9 cellular contexts compared by ENCODE assay signal in the genomic region with DNA sequence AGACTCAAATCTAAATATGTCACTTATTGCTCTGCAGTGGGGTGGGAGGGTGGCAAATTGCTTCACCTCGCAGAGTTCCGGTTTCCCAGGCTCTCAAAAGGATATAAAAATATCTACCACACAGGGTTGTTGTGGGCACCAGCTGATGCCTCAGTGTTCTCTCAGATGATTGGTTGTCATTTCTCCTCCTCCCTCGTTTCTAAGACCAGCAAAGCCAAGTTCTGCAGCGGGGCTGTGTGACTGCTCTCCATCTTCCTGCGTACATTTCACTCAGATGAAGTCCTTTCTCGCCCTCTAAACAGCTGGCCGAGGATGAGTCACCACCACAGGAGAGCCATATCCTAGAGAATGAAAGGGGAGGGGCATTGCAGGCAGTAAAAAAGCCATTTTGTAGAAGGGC. TPM values are rescaled to one million over a fixed set of nuclear protein-coding genes. Genes with fewer than 3 reads are reported as not detected.
DNase-seq lines count a peak whose midpoint lies in the region; ATAC-seq and TF ChIP-seq lines count a peak whose summit lies in the region.
"Had no signal": no experiment of that assay in that cellular context is flagged by ENCODE, and none has a peak within 500 bp of the region (broad histone marks: within the 10 kb centered on the region; RNA-seq: fewer than 3 reads in every experiment).

No MANE protein-coding gene starts in this region.

- H3K4me2 ChIP-seq in PC-3 (ENCODE audit: low read length) = peak overlapping the region; percentile 16; the same call in 1 of the 2 replicates

- no peak overlapping the region for H3K9ac ChIP-seq in PC-3 (ENCODE audit: low read length)

- H4K20me1 ChIP-seq in PC-3 (ENCODE audit: low read length) = no peaks in the 10 kb centered on the region

- H3K4me3 ChIP-seq in PC-3 (ENCODE audit: low read length) = no peak overlapping the region
- no peak overlapping the region for H3K4me3 ChIP-seq in fibroblast of mammary gland (ENCODE audit: control insufficient read depth, low read depth, low read length)

- DNase-seq in stimulated activated naive CD8-positive, alpha-beta T cell treated with anti-CD3 and anti-CD28 coated beads, Interleukin-15, amount 100 ng/mL, for 72 hours = peak in 1 of 2 donors; percentile 16
- no peak for DNase-seq in stimulated activated naive CD8-positive, alpha-beta T cell treated with anti-CD3 and anti-CD28 coated beads, Interleukin-15, Interleukin-2, amounts not matched to agents 100 U/mL and 50 U/mL, for 24 hours
- DNase-seq in PC-3 = peak; percentile 78
- peak; percentile 87 for DNase-seq in fibroblast of mammary gland (ENCODE audit: low read depth)
- no peak for DNase-seq in C1 segment of cervical spinal cord (lab: John Stamatoyannopoulos, UW)
- DNase-seq in posterior vena cava (ENCODE audit: low spot score) = no peak
- no peak for DNase-seq in NCI-H187 treated with DMSO at 0.1 percent for 48 hours (lab: John Stamatoyannopoulos, UW)
- DNase-seq: left cardiac atrium had no signal

- POLR2A ChIA-PET in PC-3 (lab: Charles Lee; ENCODE audit: unreplicated experiment) = no interaction called here

- no peak overlapping the region for H3K4me3 Mint-ChIP-seq in stimulated activated naive CD8-positive, alpha-beta T cell treated with anti-CD3 and anti-CD28 coated beads, Interleukin-15, amount 100 ng/mL, for 72 hours

- H3K27ac Mint-ChIP-seq in stimulated activated naive CD8-positive, alpha-beta T cell treated with anti-CD3 and anti-CD28 coated beads, Interleukin-15, amount 100 ng/mL, for 72 hours = no peak overlapping the region

- H3K79me2 ChIP-seq in PC-3 (ENCODE audit: low read length) = no peaks in the 10 kb centered on the region

- H3K9me3 Mint-ChIP-seq in stimulated activated naive CD8-positive, alpha-beta T cell treated with anti-CD3 and anti-CD28 coated beads, Interleukin-15, amount 100 ng/mL, for 72 hours = no peaks in the 10 kb centered on the region

- H3F3A ChIP-seq in PC-3 (ENCODE audit: low read length, unreplicated experiment) = no peaks in the 10 kb centered on the region

- no peaks in the 10 kb centered on the region for H3K9me3 ChIP-seq in PC-3 (ENCODE audit: low read length)

- TF ChIP-seq CTCF in PC-3 (conservative IDR thresholded peaks at IDR 0.05; ENCODE audit: low read depth, low read length) = no peak
- TF ChIP-seq CTCF in fibroblast of mammary gland (conservative IDR thresholded peaks at IDR 0.05; ENCODE audit: control insufficient read depth, insufficient read depth, low read depth, low read length) = no peak

- peaks cover 22% of the 10 kb centered on the region for H3K4me1 ChIP-seq in PC-3 (ENCODE audit: insufficient read depth, low read length)

- peak; percentile 69 for ATAC-seq in stimulated activated naive CD8-positive, alpha-beta T cell treated with anti-CD3 and anti-CD28 coated beads, Interleukin-15, amount 100 ng/mL, for 72 hours
- no peak for ATAC-seq in stimulated activated naive CD8-positive, alpha-beta T cell treated with anti-CD3 and anti-CD28 coated beads, Interleukin-15, Interleukin-2, amounts not matched to agents 100 U/mL and 50 U/mL, for 24 hours
- ATAC-seq in PC-3 = peak; percentile 89
- ATAC-seq in GM18517 (IDR thresholded peaks at IDR 0.05; ENCODE audit: unreplicated experiment) = no peak

- no peaks in the 10 kb centered on the region for H3K27me3 ChIP-seq in PC-3 (ENCODE audit: low read length)

- peak overlapping the region; percentile 10; the same call in 1 of the 2 replicates for H2AFZ ChIP-seq in PC-3 (ENCODE audit: low read length)

- intact Hi-C loops in PC-3 (cut with micrococcal nuclease) (no loop called here), posterior vena cava (cut with DNase I) (no loop called here)

- no peaks in the 10 kb centered on the region for H3K9me2 ChIP-seq in PC-3 (replicated peaks; ENCODE audit: low read length)

- no peaks in the 10 kb centered on the region for H3K36me3 ChIP-seq in PC-3 (ENCODE audit: low read depth, low read length)

- H3K27me3 Mint-ChIP-seq in stimulated activated naive CD8-positive, alpha-beta T cell treated with anti-CD3 and anti-CD28 coated beads, Interleukin-15, amount 100 ng/mL, for 72 hours = peaks cover 8% of the 10 kb centered on the region

- no peak overlapping the region for H3K27ac ChIP-seq in PC-3 (ENCODE audit: low read length)

- CTCF ChIA-PET in PC-3 (lab: Charles Lee) = no interaction called here

- no TSS peak for BruUV-seq in PC-3 (replicated peaks; lab: Mats Ljungman, UMichigan)

- peaks cover 7% of the 10 kb centered on the region for H3K4me1 Mint-ChIP-seq in stimulated activated naive CD8-positive, alpha-beta T cell treated with anti-CD3 and anti-CD28 coated beads, Interleukin-15, amount 100 ng/mL, for 72 hours

RNA-seq across cellular contexts. Expression of gene VWA5B1, which starts 35.0 kb away (rescaled TPM):
- total RNA-seq in PC-3 (2014; rRNA removed) (not detected in 2 replicates), posterior vena cava (not detected)

Comparison
In these comparisons a context has a peak if more than half of its experiments do, and no peak if none do; other contexts are left out.
1. ATAC-seq: peak in stimulated activated naive CD8-positive, alpha-beta T cell treated with anti-CD3 and anti-CD28 coated beads, Interleukin-15, amount 100 ng/mL, for 72 hours (single experiment) and PC-3 (single experiment); none in stimulated activated naive CD8-positive, alpha-beta T cell treated with anti-CD3 and anti-CD28 coated beads, Interleukin-15, Interleukin-2, amounts not matched to agents 100 U/mL and 50 U/mL, for 24 hours (single experiment) and GM18517 (single experiment).
2. DNase-seq: peak in PC-3 (single experiment) and fibroblast of mammary gland (single experiment); none in stimulated activated naive CD8-positive, alpha-beta T cell treated with anti-CD3 and anti-CD28 coated beads, Interleukin-15, Interleukin-2, amounts not matched to agents 100 U/mL and 50 U/mL, for 24 hours (single experiment), C1 segment of cervical spinal cord (0 of 14), posterior vena cava (single experiment) and NCI-H187 treated with DMSO at 0.1 percent for 48 hours (single experiment).